11 cellular contexts compared by ENCODE assay signal in genomic region chr1:82565146-82565545, GRCh38.
DNase-seq lines count a peak whose midpoint lies in the region; ATAC-seq and TF ChIP-seq lines count a peak whose summit lies in the region.
"Had no signal": no experiment of that assay in that cellular context is flagged by ENCODE, and none has a peak within 500 bp of the region (broad histone marks: within the 10 kb centered on the region; RNA-seq: fewer than 3 reads in every experiment).

No MANE protein-coding gene starts in this region.

- in situ Hi-C loops in SK-MEL-5 (cut with HindIII; ENCODE audit: low pct_unique_long_range_greater_than_20kb, low sequenced_read_pairs), result no loop called here

- H3K9me3 ChIP-seq in parathyroid adenoma (ENCODE audit: control insufficient read depth, low read length), result no peaks in the 10 kb centered on the region

- peak overlapping the region; percentile 16 for H3K4me2 ChIP-seq in parathyroid adenoma (ENCODE audit: low read length)

- ATAC-seq in foreskin keratinocyte, result peak; percentile 96
- no peak for ATAC-seq in GM19463 (IDR thresholded peaks at IDR 0.05; ENCODE audit: unreplicated experiment)
- no peak for ATAC-seq in HG02870 (IDR thresholded peaks at IDR 0.05; ENCODE audit: unreplicated experiment)
- ATAC-seq: left colon, T-cell had no signal

- no peak overlapping the region for H3K27ac ChIP-seq in foreskin keratinocyte
- H3K27ac ChIP-seq in parathyroid adenoma, result no peak overlapping the region

- H3K4me1 ChIP-seq in foreskin keratinocyte, result peaks cover 18% of the 10 kb centered on the region
- H3K4me1 ChIP-seq in parathyroid adenoma, result peaks cover 4% of the 10 kb centered on the region

- H3K27me3 ChIP-seq in foreskin keratinocyte, result no peaks in the 10 kb centered on the region
- H3K27me3 ChIP-seq in parathyroid adenoma (ENCODE audit: control insufficient read depth, insufficient read depth, low read length), result no peaks in the 10 kb centered on the region

- peak overlapping the region; percentile 47 for H2AFZ ChIP-seq in parathyroid adenoma

- peak overlapping the region; percentile 35 for H3K4me3 ChIP-seq in parathyroid adenoma (ENCODE audit: low read depth, low read length)

- no peak overlapping the region for H3K9ac ChIP-seq in parathyroid adenoma

- H3K79me2 ChIP-seq in parathyroid adenoma, result no peaks in the 10 kb centered on the region

- peak; percentile 55 for TF ChIP-seq CTCF in foreskin keratinocyte (conservative IDR thresholded peaks at IDR 0.05)
- peak; percentile 22 for TF ChIP-seq CTCF in parathyroid adenoma (IDR thresholded peaks at IDR 0.05)

- DNase-seq in ELR (ENCODE audit: low read depth), result peak; percentile 7
- peak; percentile 94 for DNase-seq in SK-MEL-5 (ENCODE audit: low read depth, low spot score)
- peak; percentile 78 to 90 for DNase-seq in foreskin keratinocyte
- DNase-seq in activated CD8-positive, alpha-beta memory T cell treated with anti-CD3 and anti-CD28 coated beads, Interleukin-2, amount 50 U/mL, for 48 hours, result no peak
- DNase-seq in GOT3 (lab: John Stamatoyannopoulos, UW), result no peak
- DNase-seq: activated naive CD4-positive, alpha-beta T cell treated with anti-CD3 and anti-CD28 coated beads for 36 hours; left colon; T-cell had no signal

- H3K36me3 ChIP-seq in parathyroid adenoma (ENCODE audit: control insufficient read depth, insufficient read depth, low read length), result no peaks in the 10 kb centered on the region

Comparison
In these comparisons a context has a peak if more than half of its experiments do, and no peak if none do; other contexts are left out.
1. DNase-seq: peak in ELR (single experiment), SK-MEL-5 (single experiment) and foreskin keratinocyte (2 of 2); none in activated CD8-positive, alpha-beta memory T cell treated with anti-CD3 and anti-CD28 coated beads, Interleukin-2, amount 50 U/mL, for 48 hours (single experiment) and GOT3 (single experiment).